Comparison of ENCODE assay signal across 10 cellular contexts in the genomic region with DNA sequence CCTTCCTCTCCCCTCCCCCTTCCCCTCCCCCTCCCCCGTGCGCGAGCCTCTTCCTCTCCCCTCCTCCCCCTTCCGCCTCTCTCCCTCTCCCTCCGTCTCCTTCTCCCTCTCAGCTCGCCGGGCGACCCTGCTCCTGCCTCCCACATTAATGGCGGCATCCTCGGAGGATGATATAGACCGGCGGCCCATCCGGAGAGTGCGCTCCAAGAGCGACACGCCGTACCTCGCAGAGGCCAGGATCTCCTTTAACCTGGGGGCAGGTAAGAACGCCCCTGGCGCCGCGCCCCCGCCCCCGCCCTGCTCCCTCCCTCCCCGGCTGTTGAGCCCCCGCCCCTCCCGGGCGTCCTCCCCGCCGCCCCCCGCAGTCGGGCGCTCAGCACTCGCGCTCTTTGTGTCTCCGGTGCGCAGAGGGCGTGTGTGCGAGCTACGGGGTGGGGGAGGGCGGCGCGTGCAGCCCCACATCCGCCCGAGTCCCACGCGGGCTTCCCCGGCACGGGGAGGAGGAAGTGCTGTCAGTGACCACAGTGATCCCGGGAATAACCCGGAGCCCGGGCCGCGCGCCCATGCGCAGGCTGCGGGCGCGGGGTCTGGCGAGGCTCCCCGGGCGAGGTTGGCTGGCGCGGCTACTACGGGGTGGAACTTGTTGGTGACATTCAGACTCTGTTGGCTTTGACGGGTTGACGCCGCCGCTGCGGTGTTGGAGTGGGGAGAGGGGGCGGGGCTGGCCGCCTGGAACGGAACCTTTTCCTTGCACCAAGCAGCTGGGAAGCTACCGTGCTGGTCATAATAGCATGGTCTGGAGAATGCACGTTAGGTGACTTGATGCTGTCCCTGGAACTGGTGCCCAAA. TPM values are rescaled to one million over a fixed set of nuclear protein-coding genes. Genes with fewer than 3 reads are reported as not detected.
DNase-seq lines count a peak whose midpoint lies in the region; ATAC-seq and TF ChIP-seq lines count a peak whose summit lies in the region.
"Had no signal": no experiment of that assay in that cellular context is flagged by ENCODE, and none has a peak within 500 bp of the region (broad histone marks: within the 10 kb centered on the region; RNA-seq: fewer than 3 reads in every experiment).

No MANE protein-coding gene starts in this region.

- peaks cover 78% of the 10 kb centered on the region for H3K27me3 ChIP-seq in A673 (replicated peaks; ENCODE audit: insufficient read depth, low read depth, low read length, poor library complexity)

- no peak overlapping the region for H3K27ac ChIP-seq in A673 (ENCODE audit: low read depth, low read length, poor library complexity, severe bottlenecking)

- no peaks in the 10 kb centered on the region for H3K4me1 ChIP-seq in A673 (ENCODE audit: insufficient read depth, low read length, poor library complexity, severe bottlenecking)

- in situ Hi-C loops in astrocyte of the cerebellum (cut with HindIII; ENCODE audit: low sequenced_read_pairs), result no loop called here

- CTCF ChIA-PET in A673 (lab: Charles Lee), result no interaction called here

- ATAC-seq in sciatic nerve (no peak), GM18909 (IDR thresholded peaks at IDR 0.05; ENCODE audit: poor library complexity, unreplicated experiment) (no peak)

- POLR2A ChIA-PET in A673 (lab: Charles Lee; ENCODE audit: low non-redundant PET), result no interaction called here

- no TSS peak for BruUV-seq in A673 (replicated peaks; lab: Mats Ljungman, UMichigan)

- TF ChIP-seq CTCF in astrocyte of the cerebellum (IDR thresholded peaks at IDR 0.05; ENCODE audit: low read depth, low read length, missing control alignments) (no peak), A673 (conservative IDR thresholded peaks at IDR 0.05; ENCODE audit: low read depth, low read length) (no peak)

- H3K36me3 ChIP-seq in A673 (ENCODE audit: insufficient read depth, low read length, poor library complexity, severe bottlenecking), result no peaks in the 10 kb centered on the region

- H3K4me3 ChIP-seq in astrocyte of the cerebellum (ENCODE audit: low read depth, low read length), result peak overlapping the region; percentile 41
- no peak overlapping the region for H3K4me3 ChIP-seq in A673 (ENCODE audit: low read depth, low read length, poor library complexity, severe bottlenecking)

- DNase-seq in D341Med (ENCODE audit: low spot score) (peak; percentile 30), NCI-H1105 treated with DMSO at 0.1 percent for 48 hours (lab: John Stamatoyannopoulos, UW) (peak; percentile 77), astrocyte of the cerebellum (ENCODE audit: low read depth) (no peak), myocyte (ENCODE audit: low read depth) (peak; percentile 61), GM19240 (ENCODE audit: insufficient read length, low spot score) (no peak), sciatic nerve (ENCODE audit: low spot score) (no peak), A673 (ENCODE audit: low spot score) (no peak)
- DNase-seq: activated CD8-positive, alpha-beta memory T cell treated with anti-CD3 and anti-CD28 coated beads for 24 hours; DND-41 had no signal

- intact Hi-C loops in sciatic nerve (cut with DNase I) (no loop called here), A673 (cut with micrococcal nuclease; ENCODE audit: unreplicated experiment) (no loop called here)

- no peaks in the 10 kb centered on the region for H3K9me3 ChIP-seq in A673 (ENCODE audit: low read depth, low read length, poor library complexity, severe bottlenecking)

RNA-seq across cellular contexts. Expression of gene PHACTR1, which starts 33.2 kb away (rescaled TPM):
- total RNA-seq in myocyte, result 2.4 and 7.9 TPM in 2 replicates
- 2.4 TPM for polyA plus RNA-seq in myocyte (2012)
- total RNA-seq in sciatic nerve, result 7.9 TPM
- 2.6 and 3.7 TPM in 2 replicates for total RNA-seq in A673 (2021)

Comparison
In these comparisons a context has a peak if more than half of its experiments do, and no peak if none do; other contexts are left out.
1. DNase-seq: peak in D341Med (single experiment), NCI-H1105 treated with DMSO at 0.1 percent for 48 hours (single experiment) and myocyte (single experiment); none in astrocyte of the cerebellum (single experiment), GM19240 (single experiment), sciatic nerve (single experiment) and A673 (single experiment).